In genomic region chr15:101078669-101079323, GRCh38 we compare ENCODE assay signal across 1 cellular context.
TF ChIP-seq lines count a peak whose summit lies in the region.

No MANE protein-coding gene starts in this region.

TF ChIP-seq in GM23338, 12 proteins besides CTCF, POLR2A, EP300 and RAD21 (continued from another document):
- TF ChIP-seq ETS1 (IDR thresholded peaks at IDR 0.05), result no peak
- TF ChIP-seq JUNB (IDR thresholded peaks at IDR 0.05; ENCODE audit: unreplicated experiment), result no peak
- TF ChIP-seq EZH2 (IDR thresholded peaks at IDR 0.05; ENCODE audit: low read depth, unreplicated experiment), result no peak
- TF ChIP-seq REST (IDR thresholded peaks at IDR 0.05; ENCODE audit: unreplicated experiment), result no peak
- no peak for TF ChIP-seq CREB1 (CRISPR knock-in tag; IDR thresholded peaks at IDR 0.05; ENCODE audit: low read depth)
- no peak for TF ChIP-seq STAT1 (IDR thresholded peaks at IDR 0.05; ENCODE audit: unreplicated experiment)
- no peak for TF ChIP-seq NANOG (IDR thresholded peaks at IDR 0.05; ENCODE audit: borderline replicate concordance)
- TF ChIP-seq ZNF114 (CRISPR knock-in tag; IDR thresholded peaks at IDR 0.05), result no peak
